Comparison of ENCODE assay signal across 8 cellular contexts in the genomic region with DNA sequence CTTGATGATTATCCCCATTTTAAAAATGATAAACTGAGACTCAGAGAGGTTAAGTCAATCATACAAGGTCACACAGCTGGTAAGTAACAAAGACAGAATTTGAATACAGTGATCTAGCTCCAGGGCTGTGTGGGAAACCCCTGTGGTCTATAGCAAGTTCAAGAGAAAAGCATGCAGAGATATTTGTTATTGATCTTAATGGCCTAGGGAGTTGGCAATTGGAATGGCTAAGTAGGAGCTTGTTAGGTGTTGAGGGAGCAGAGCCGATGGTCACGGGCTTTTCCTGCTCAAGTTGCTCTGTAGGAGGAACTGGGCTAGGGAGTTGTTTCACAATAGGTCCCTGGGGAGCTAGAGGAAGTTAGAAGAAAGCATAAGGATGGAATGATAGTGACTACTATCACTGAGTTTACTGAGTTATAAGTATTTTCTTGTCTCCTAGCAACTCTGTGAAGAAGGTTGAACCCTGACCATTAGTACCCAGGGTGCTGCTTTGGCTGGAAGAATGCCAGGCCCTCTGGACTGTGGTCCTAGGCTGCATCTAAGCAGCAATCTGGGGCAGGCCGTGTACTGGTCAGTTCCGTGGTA.
DNase-seq lines count a peak whose midpoint lies in the region; ATAC-seq and TF ChIP-seq lines count a peak whose summit lies in the region.

No MANE protein-coding gene starts in this region.

- H3K27ac Mint-ChIP-seq in T-helper 1 cell treated with Interleukin-12 subunit alpha and Interleukin-12 subunit beta and Interleukin-4 antibody, amounts not matched to agents 30 μg/mL and 1 μg/mL, for 36 hours, result peak overlapping the region; percentile 87

- H3K4me3 ChIP-seq in foreskin fibroblast (ENCODE audit: low read depth in 1 of 2, low read length in 2 of 2), result no peak overlapping the region

- no peak for DNase-seq in T-helper 1 cell
- peak; percentile 86 for DNase-seq in SKM-1 treated with dmso at 0.1 percent for 144 hours (lab: John Stamatoyannopoulos, UW; ENCODE audit: unreplicated experiment)
- DNase-seq in foreskin fibroblast, result peak; percentile 3 to 50
- DNase-seq in smooth muscle cell of the brain vasculature (ENCODE audit: low read depth, low spot score), result peak; percentile 58
- no peak for DNase-seq in NCI-H345 treated with DMSO at 0.1 percent for 48 hours (lab: John Stamatoyannopoulos, UW; ENCODE audit: unreplicated experiment)
- no peak for DNase-seq in stimulated activated CD4-positive, alpha-beta T cell treated with anti-CD3 and anti-CD28 coated beads, Interleukin-2, amount 100 ng/mL, for 24 hours

- peak overlapping the region; percentile 58 for H3K4me3 Mint-ChIP-seq in T-helper 1 cell treated with Interleukin-12 subunit alpha and Interleukin-12 subunit beta and Interleukin-4 antibody, amounts not matched to agents 30 μg/mL and 1 μg/mL, for 36 hours

- no peaks in the 10 kb centered on the region for H3K9me3 Mint-ChIP-seq in T-helper 1 cell treated with Interleukin-12 subunit alpha and Interleukin-12 subunit beta and Interleukin-4 antibody, amounts not matched to agents 30 μg/mL and 1 μg/mL, for 36 hours

- H3K27me3 Mint-ChIP-seq in T-helper 1 cell treated with Interleukin-12 subunit alpha and Interleukin-12 subunit beta and Interleukin-4 antibody, amounts not matched to agents 30 μg/mL and 1 μg/mL, for 36 hours (ENCODE audit: low read depth), result no peaks in the 10 kb centered on the region

- H3K36me3 Mint-ChIP-seq in T-helper 1 cell treated with Interleukin-12 subunit alpha and Interleukin-12 subunit beta and Interleukin-4 antibody, amounts not matched to agents 30 μg/mL and 1 μg/mL, for 36 hours (ENCODE audit: low read depth), result peaks cover 36% of the 10 kb centered on the region

- no peak for TF ChIP-seq CTCF in foreskin fibroblast (IDR thresholded peaks at IDR 0.05; ENCODE audit: low read depth, low read length)

- peak; percentile 72 for ATAC-seq in HG02759 (IDR thresholded peaks at IDR 0.05; ENCODE audit: unreplicated experiment)

- H3K4me1 Mint-ChIP-seq in T-helper 1 cell treated with Interleukin-12 subunit alpha and Interleukin-12 subunit beta and Interleukin-4 antibody, amounts not matched to agents 30 μg/mL and 1 μg/mL, for 36 hours (ENCODE audit: low read depth), result peaks cover 25% of the 10 kb centered on the region

Comparison
In these comparisons a context has a peak if more than half of its experiments do, and no peak if none do; other contexts are left out.
1. DNase-seq: peak in SKM-1 treated with dmso at 0.1 percent for 144 hours (single experiment), foreskin fibroblast (2 of 2) and smooth muscle cell of the brain vasculature (single experiment); none in T-helper 1 cell (0 of 5), NCI-H345 treated with DMSO at 0.1 percent for 48 hours (single experiment) and stimulated activated CD4-positive, alpha-beta T cell treated with anti-CD3 and anti-CD28 coated beads, Interleukin-2, amount 100 ng/mL, for 24 hours (0 of 2).